ENCODE assay signal across 8 cellular contexts in genomic region chr7:131007439-131008330, GRCh38.
DNase-seq lines count a peak whose midpoint lies in the region; ATAC-seq and TF ChIP-seq lines count a peak whose summit lies in the region.

No MANE protein-coding gene starts in this region.

- H3K4me1 ChIP-seq in SJSA1 (replicated peaks) (peaks cover 44% of the 10 kb centered on the region), right cardiac atrium (ENCODE audit: control insufficient read depth, insufficient read depth, low read length) (peaks cover 15% of the 10 kb centered on the region)

- H3K9me3 ChIP-seq in SJSA1 (replicated peaks) = no peaks in the 10 kb centered on the region; the same call in 1 of the 2 replicates
- H3K9me3 ChIP-seq in right cardiac atrium (ENCODE audit: control insufficient read depth, low read length) = no peaks in the 10 kb centered on the region

- DNase-seq in AG10803 (ENCODE audit: low read depth) = peak; percentile 77
- peak; percentile 58 for DNase-seq in HuH-7 (ENCODE audit: low spot score)
- DNase-seq in SJSA1 (ENCODE audit: low read depth in 1 of 2, low spot score in 2 of 2) = peak; percentile 69 to 86
- peak in 44 of 58 donors; percentile 18 to 83 (median 36) for DNase-seq in anterior cingulate cortex (lab: John Stamatoyannopoulos, UW)
- DNase-seq in right cardiac atrium = peak; percentile 65 to 84 (median 66)
- DNase-seq in retina = peak; percentile 82

- H3K36me3 ChIP-seq in SJSA1 = no peaks in the 10 kb centered on the region

- H3K27me3 ChIP-seq in SJSA1 (replicated peaks) = no peaks in the 10 kb centered on the region
- H3K27me3 ChIP-seq in right cardiac atrium (ENCODE audit: control insufficient read depth, insufficient read depth) = no peaks in the 10 kb centered on the region

- peak overlapping the region; percentile 5; the same call in 1 of the 2 replicates for H3K4me3 ChIP-seq in AG10803 (ENCODE audit: low read length)
- H3K4me3 ChIP-seq in SJSA1 = no peak overlapping the region
- H3K4me3 ChIP-seq in right cardiac atrium (ENCODE audit: low read length) = no peak overlapping the region

- ATAC-seq in GM18498 (IDR thresholded peaks at IDR 0.05; ENCODE audit: unreplicated experiment) = peak; percentile 44
- ATAC-seq in right cardiac atrium = peak; percentile 66 to 73
- ATAC-seq in GM21360 (IDR thresholded peaks at IDR 0.05; ENCODE audit: unreplicated experiment) = no peak

- TF ChIP-seq CTCF in AG10803 (conservative IDR thresholded peaks at IDR 0.05; ENCODE audit: low read length) = peak; percentile 67

- H3K27ac ChIP-seq in SJSA1 (peak overlapping the region; percentile 61), right cardiac atrium (ENCODE audit: low read length) (peak overlapping the region; percentile 3)

- WGBS in right cardiac atrium = 42% methylated on average over 19 of the region's 19 CpGs

- intact Hi-C loops in right cardiac atrium (cut with DNase I) = loop anchor here in 1 of 4 donors (10.0 kb wide), 1 partner anchor 113 kb away; no protein-coding TSS in a partner anchor
